Comparison of ENCODE assay signal across 9 cellular contexts in the genomic region with DNA sequence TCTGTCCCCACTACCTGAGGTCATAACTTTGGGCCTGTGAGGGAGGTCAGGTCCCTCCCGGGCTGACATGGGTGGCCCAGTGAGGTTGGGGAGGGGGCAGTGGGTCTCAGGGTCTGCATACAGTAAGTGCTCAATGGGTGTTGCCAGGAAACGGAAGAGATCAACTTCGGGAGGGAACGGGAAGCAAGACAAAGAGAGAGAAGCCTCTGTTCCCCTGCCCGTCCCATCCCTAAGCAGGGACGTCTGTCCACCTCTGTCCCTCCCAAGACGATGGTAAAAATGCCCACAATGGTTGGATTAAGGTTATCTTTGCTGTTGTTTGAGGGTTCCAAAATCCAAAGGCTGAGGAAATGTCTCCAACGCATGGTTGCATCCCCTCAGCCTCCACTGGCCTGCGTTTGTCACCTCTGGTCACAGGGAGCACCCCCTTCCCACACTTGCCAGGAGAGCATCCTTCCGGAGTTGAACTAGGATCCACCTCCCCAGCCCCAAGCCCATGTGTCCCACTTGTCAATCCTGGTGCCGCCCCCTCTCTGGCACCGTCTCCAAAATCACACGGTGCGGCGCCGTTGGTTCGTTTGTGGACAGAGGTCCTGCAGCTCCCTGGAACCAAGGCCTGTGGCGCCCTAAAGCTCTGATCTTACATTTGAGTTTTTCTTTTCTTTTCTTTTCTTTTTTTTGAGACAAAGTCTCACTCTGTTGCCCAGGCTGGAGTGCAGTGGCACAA. TPM values are rescaled to one million over a fixed set of nuclear protein-coding genes. Genes with fewer than 3 reads are reported as not detected.
DNase-seq lines count a peak whose midpoint lies in the region; ATAC-seq and TF ChIP-seq lines count a peak whose summit lies in the region.
"Had no signal": no experiment of that assay in that cellular context is flagged by ENCODE, and none has a peak within 500 bp of the region (broad histone marks: within the 10 kb centered on the region; RNA-seq: fewer than 3 reads in every experiment).

No MANE protein-coding gene starts in this region.

- H3K4me3 Mint-ChIP-seq in central memory CD8-positive, alpha-beta T cell = peak overlapping the region; percentile 57
- peak overlapping the region; percentile 50 to 71 (median 58) for H3K4me3 Mint-ChIP-seq in naive thymus-derived CD8-positive, alpha-beta T cell
- H3K4me3 Mint-ChIP-seq in activated T-helper 1 cell treated with anti-CD3 and anti-CD28 coated beads, Interleukin-12 subunit alpha, Interleukin-12 subunit beta, Interleukin-2, Interleukin-4 antibody, amounts not matched to agents 30 ng/mL and 10 ng/mL and 1 ng/mL, durations not matched to agents 14 hours and 24 hours and 36 hours = no peak overlapping the region

- DNase-seq in left ventricle myocardium inferior (no peak), cardiac septum (ENCODE audit: low spot score) (no peak), upper lobe of left lung (no peak), cerebellar nuclear complex (lab: John Stamatoyannopoulos, UW) (no peak), NCI-H2196 treated with DMSO at 0.1 percent for 48 hours (lab: John Stamatoyannopoulos, UW; ENCODE audit: unreplicated experiment) (no peak)
- no peak for DNase-seq in central memory CD8-positive, alpha-beta T cell (ENCODE audit: low spot score in 2 of 2)
- DNase-seq in naive thymus-derived CD8-positive, alpha-beta T cell = no peak
- DNase-seq in activated T-helper 1 cell treated with anti-CD3 and anti-CD28 coated beads, Interleukin-12 subunit alpha, Interleukin-12 subunit beta, Interleukin-2, Interleukin-4 antibody, amounts not matched to agents 30 ng/mL and 10 ng/mL and 1 ng/mL, durations not matched to agents 14 hours and 24 hours and 36 hours (ENCODE audit: low spot score) = no peak

- peaks cover 50% of the 10 kb centered on the region for H3K27me3 Mint-ChIP-seq in central memory CD8-positive, alpha-beta T cell
- H3K27me3 Mint-ChIP-seq in naive thymus-derived CD8-positive, alpha-beta T cell = peaks cover 8 to 51% (median 24%) of the 10 kb centered on the region in 5 donors
- peaks cover 45% of the 10 kb centered on the region for H3K27me3 Mint-ChIP-seq in activated T-helper 1 cell treated with anti-CD3 and anti-CD28 coated beads, Interleukin-12 subunit alpha, Interleukin-12 subunit beta, Interleukin-2, Interleukin-4 antibody, amounts not matched to agents 30 ng/mL and 10 ng/mL and 1 ng/mL, durations not matched to agents 14 hours and 24 hours and 36 hours (ENCODE audit: insufficient read depth)

- H3K4me1 ChIP-seq in left ventricle myocardium inferior = peaks cover 20% of the 10 kb centered on the region
- H3K4me1 ChIP-seq in upper lobe of left lung = peaks cover 16 to 29% (median 20%) of the 10 kb centered on the region in 4 donors

- no peak for TF ChIP-seq EP300 in upper lobe of left lung (IDR thresholded peaks at IDR 0.05)

- POLR2A ChIA-PET in naive thymus-derived CD8-positive, alpha-beta T cell (lab: Charles Lee) = interaction anchor here (0.6 kb wide), 1 partner anchor 25 kb away, joined by 3 read pairs; no protein-coding TSS in a partner anchor

- 63 to 64% methylated on average over 17 to 18 of the region's 18 CpGs for WGBS in upper lobe of left lung, 2 donors

- H3K4me1 Mint-ChIP-seq in central memory CD8-positive, alpha-beta T cell = peaks cover 16% of the 10 kb centered on the region
- peaks cover 2 to 14% (median 9%) of the 10 kb centered on the region in 4 donors for H3K4me1 Mint-ChIP-seq in naive thymus-derived CD8-positive, alpha-beta T cell
- H3K4me1 Mint-ChIP-seq in activated T-helper 1 cell treated with anti-CD3 and anti-CD28 coated beads, Interleukin-12 subunit alpha, Interleukin-12 subunit beta, Interleukin-2, Interleukin-4 antibody, amounts not matched to agents 30 ng/mL and 10 ng/mL and 1 ng/mL, durations not matched to agents 14 hours and 24 hours and 36 hours (ENCODE audit: low read depth) = no peaks in the 10 kb centered on the region

- no peak overlapping the region for H3K27ac ChIP-seq in left ventricle myocardium inferior (replicated peaks)
- H3K27ac ChIP-seq in upper lobe of left lung = peak overlapping the region in 3 of 4 donors; percentile 44 to 86 (median 46)

- intact Hi-C loops in left ventricle myocardium inferior (cut with micrococcal nuclease) = no loop called here
- intact Hi-C loops in cardiac septum (cut with DNase I) = no loop called here
- intact Hi-C loops in activated T-helper 1 cell treated with anti-CD3 and anti-CD28 coated beads, Interleukin-12 subunit alpha, Interleukin-12 subunit beta, Interleukin-2, Interleukin-4 antibody, amounts not matched to agents 30 ng/mL and 10 ng/mL and 1 ng/mL, durations not matched to agents 14 hours and 24 hours and 36 hours (cut with micrococcal nuclease) = loop anchor here (1.0 kb wide), 1 partner anchor 9 kb away; no protein-coding TSS in a partner anchor

- no peak overlapping the region for H3K27ac Mint-ChIP-seq in central memory CD8-positive, alpha-beta T cell (ENCODE audit: low read depth)
- peak overlapping the region in 1 of 10 donors; percentile 65 for H3K27ac Mint-ChIP-seq in naive thymus-derived CD8-positive, alpha-beta T cell
- no peak overlapping the region for H3K27ac Mint-ChIP-seq in activated T-helper 1 cell treated with anti-CD3 and anti-CD28 coated beads, Interleukin-12 subunit alpha, Interleukin-12 subunit beta, Interleukin-2, Interleukin-4 antibody, amounts not matched to agents 30 ng/mL and 10 ng/mL and 1 ng/mL, durations not matched to agents 14 hours and 24 hours and 36 hours

- no peaks in the 10 kb centered on the region for H3K9me3 Mint-ChIP-seq in central memory CD8-positive, alpha-beta T cell
- no peaks in the 10 kb centered on the region for H3K9me3 Mint-ChIP-seq in naive thymus-derived CD8-positive, alpha-beta T cell
- H3K9me3 Mint-ChIP-seq in activated T-helper 1 cell treated with anti-CD3 and anti-CD28 coated beads, Interleukin-12 subunit alpha, Interleukin-12 subunit beta, Interleukin-2, Interleukin-4 antibody, amounts not matched to agents 30 ng/mL and 10 ng/mL and 1 ng/mL, durations not matched to agents 14 hours and 24 hours and 36 hours = no peaks in the 10 kb centered on the region

- ATAC-seq in central memory CD8-positive, alpha-beta T cell (replicated peaks; ENCODE audit: extremely low read depth, poor library complexity, severe bottlenecking) = no peak
- no peak for ATAC-seq in naive thymus-derived CD8-positive, alpha-beta T cell
- ATAC-seq in upper lobe of left lung (ENCODE audit: low FRiP score in 2 of 2) = no peak

- H3K9me3 ChIP-seq in left ventricle myocardium inferior (replicated peaks) (no peaks in the 10 kb centered on the region), upper lobe of left lung (no peaks in the 10 kb centered on the region)
- H3K9me3 ChIP-seq: transverse colon had no signal

- H3K27me3 ChIP-seq in left ventricle myocardium inferior (ENCODE audit: low read depth) (no peaks in the 10 kb centered on the region), upper lobe of left lung (no peaks in the 10 kb centered on the region)

- H3K36me3 ChIP-seq in left ventricle myocardium inferior (no peaks in the 10 kb centered on the region), upper lobe of left lung (no peaks in the 10 kb centered on the region)
- H3K36me3 ChIP-seq: transverse colon had no signal

- TF ChIP-seq CTCF in left ventricle myocardium inferior (IDR thresholded peaks at IDR 0.05; ENCODE audit: borderline replicate concordance) (no peak), upper lobe of left lung (IDR thresholded peaks at IDR 0.05) (no peak)

- H3K36me3 Mint-ChIP-seq in central memory CD8-positive, alpha-beta T cell (ENCODE audit: insufficient read depth) = peaks cover 2% of the 10 kb centered on the region
- H3K36me3 Mint-ChIP-seq in naive thymus-derived CD8-positive, alpha-beta T cell = no peaks in the 10 kb centered on the region
- no peaks in the 10 kb centered on the region for H3K36me3 Mint-ChIP-seq in activated T-helper 1 cell treated with anti-CD3 and anti-CD28 coated beads, Interleukin-12 subunit alpha, Interleukin-12 subunit beta, Interleukin-2, Interleukin-4 antibody, amounts not matched to agents 30 ng/mL and 10 ng/mL and 1 ng/mL, durations not matched to agents 14 hours and 24 hours and 36 hours (ENCODE audit: low read depth)

- no peak for TF ChIP-seq POLR2A in upper lobe of left lung (IDR thresholded peaks at IDR 0.05)

- H3K4me3 ChIP-seq in left ventricle myocardium inferior (peak overlapping the region; percentile 78), upper lobe of left lung (peak overlapping the region in 3 of 4 donors; percentile 65 to 75 (median 71))

RNA-seq across cellular contexts. Expression of a gene that starts 0.8 kb away (rescaled TPM):
- 14.7 TPM for total RNA-seq in left ventricle myocardium inferior
- total RNA-seq in cardiac septum = 15.6 TPM
- under 1 TPM in 1 of 2 experiments, not detected in 1; 0.55 TPM for total RNA-seq in naive thymus-derived CD8-positive, alpha-beta T cell
- polyA plus RNA-seq in naive thymus-derived CD8-positive, alpha-beta T cell = not detected
- 10 to 100 TPM; 17.3 to 58.0 (median 27.8) TPM for total RNA-seq in upper lobe of left lung
- 0.29 and 0.75 TPM in 2 replicates for total RNA-seq in activated T-helper 1 cell treated with anti-CD3 and anti-CD28 coated beads, Interleukin-12 subunit alpha, Interleukin-12 subunit beta, Interleukin-2, Interleukin-4 antibody, amounts not matched to agents 30 ng/mL and 10 ng/mL and 1 ng/mL, durations not matched to agents 14 hours and 24 hours and 36 hours

RNA-seq across cellular contexts. Expression of a gene that starts 22.3 kb away (rescaled TPM):
- total RNA-seq in left ventricle myocardium inferior = 22.4 TPM
- 22.9 TPM for total RNA-seq in cardiac septum
- total RNA-seq in naive thymus-derived CD8-positive, alpha-beta T cell = 10 to 100 TPM; 39.4 to 46.4 TPM
- polyA plus RNA-seq in naive thymus-derived CD8-positive, alpha-beta T cell = 10 to 100 TPM; 21.7 to 37.5 (median 24.7) TPM
- 10 to 100 TPM; 22.5 to 46.7 (median 40.1) TPM for total RNA-seq in upper lobe of left lung
- total RNA-seq in activated T-helper 1 cell treated with anti-CD3 and anti-CD28 coated beads, Interleukin-12 subunit alpha, Interleukin-12 subunit beta, Interleukin-2, Interleukin-4 antibody, amounts not matched to agents 30 ng/mL and 10 ng/mL and 1 ng/mL, durations not matched to agents 14 hours and 24 hours and 36 hours = 101 and 114 TPM in 2 replicates

RNA-seq across cellular contexts. Expression of a gene that starts 22.6 kb away (rescaled TPM):
- total RNA-seq in left ventricle myocardium inferior = 128 TPM
- total RNA-seq in cardiac septum = 133 TPM
- 100 to 1,000 TPM; 145 to 149 TPM for total RNA-seq in naive thymus-derived CD8-positive, alpha-beta T cell
- 100 to 1,000 TPM; 224 to 259 (median 235) TPM for polyA plus RNA-seq in naive thymus-derived CD8-positive, alpha-beta T cell
- 100 to 1,000 TPM; 124 to 250 (median 191) TPM for total RNA-seq in upper lobe of left lung
- 221 and 229 TPM in 2 replicates for total RNA-seq in activated T-helper 1 cell treated with anti-CD3 and anti-CD28 coated beads, Interleukin-12 subunit alpha, Interleukin-12 subunit beta, Interleukin-2, Interleukin-4 antibody, amounts not matched to agents 30 ng/mL and 10 ng/mL and 1 ng/mL, durations not matched to agents 14 hours and 24 hours and 36 hours

RNA-seq across cellular contexts. Expression of a gene that starts 45.8 kb away (rescaled TPM):
- total RNA-seq in left ventricle myocardium inferior (1.4 TPM), cardiac septum (1.8 TPM), upper lobe of left lung (under 1 TPM in 2 of 6 donors, not detected in 4; 0.20 to 0.30 TPM)
- total RNA-seq in naive thymus-derived CD8-positive, alpha-beta T cell = not detected
- not detected for polyA plus RNA-seq in naive thymus-derived CD8-positive, alpha-beta T cell
- total RNA-seq in activated T-helper 1 cell treated with anti-CD3 and anti-CD28 coated beads, Interleukin-12 subunit alpha, Interleukin-12 subunit beta, Interleukin-2, Interleukin-4 antibody, amounts not matched to agents 30 ng/mL and 10 ng/mL and 1 ng/mL, durations not matched to agents 14 hours and 24 hours and 36 hours = not detected in 2 replicates
- total RNA-seq: transverse colon had no signal
